Comparison of ENCODE assay signal across 10 cellular contexts in genomic region chr9:131776473-131776872, GRCh38. TPM values are rescaled to one million over a fixed set of nuclear protein-coding genes. Genes with fewer than 3 reads are reported as not detected.
A peak's percentile ranks its signal among the peaks of the same experiment; 100 is the strongest.
DNase-seq lines count a peak whose midpoint lies in the region; ATAC-seq, FAIRE-seq and TF ChIP-seq lines count a peak whose summit lies in the region.
"Had no signal": no experiment of that assay in that cellular context is flagged by ENCODE, and none has a peak within 500 bp of the region (broad histone marks: within the 10 kb centered on the region; RNA-seq: fewer than 3 reads in every experiment).

No MANE protein-coding gene starts in this region.

- intact Hi-C loops in kidney (cut with DNase I), result no loop called here

- POLR2A ChIA-PET in activated CD4-positive, alpha-beta memory T cell treated with anti-CD3 and anti-CD28 coated beads, Interleukin-2, amount 10 ng/mL, durations not matched to agents 7 days and 5 days (lab: Charles Lee), result no interaction called here

- H3K27ac ChIP-seq in kidney (ENCODE audit: low read depth in 2 of 2, low read length in 2 of 2), result no peak overlapping the region
- H3K27ac ChIP-seq: adrenal gland had no signal

- no peak overlapping the region for H3K4me3 Mint-ChIP-seq in activated CD4-positive, alpha-beta memory T cell treated with anti-CD3 and anti-CD28 coated beads, Interleukin-2, amount 10 ng/mL, durations not matched to agents 7 days and 5 days
- H3K4me3 Mint-ChIP-seq: memory B cell had no signal

- no peaks in the 10 kb centered on the region for H3K9me3 Mint-ChIP-seq in activated CD4-positive, alpha-beta memory T cell treated with anti-CD3 and anti-CD28 coated beads, Interleukin-2, amount 10 ng/mL, durations not matched to agents 7 days and 5 days
- H3K9me3 Mint-ChIP-seq: memory B cell had no signal

- no peaks in the 10 kb centered on the region for H3K9me3 ChIP-seq in kidney (ENCODE audit: control insufficient read depth in 1 of 2, low read length in 2 of 2)
- H3K9me3 ChIP-seq: adrenal gland had no signal

- no peak overlapping the region for H3K27ac Mint-ChIP-seq in activated CD4-positive, alpha-beta memory T cell treated with anti-CD3 and anti-CD28 coated beads, Interleukin-2, amount 10 ng/mL, durations not matched to agents 7 days and 5 days
- H3K27ac Mint-ChIP-seq: memory B cell had no signal

- H3K36me3 ChIP-seq in kidney (ENCODE audit: control insufficient read depth in 1 of 2, insufficient read depth in 2 of 2, low read length in 2 of 2), result no peaks in the 10 kb centered on the region
- H3K36me3 ChIP-seq: adrenal gland had no signal

- CTCF ChIA-PET in activated CD4-positive, alpha-beta memory T cell treated with anti-CD3 and anti-CD28 coated beads, Interleukin-2, amount 10 ng/mL, durations not matched to agents 7 days and 5 days (lab: Charles Lee), result interaction anchor here (1.4 kb wide), 1 partner anchor 11 kb away, joined by 3 read pairs; no protein-coding TSS in a partner anchor

- H3K4me1 ChIP-seq in kidney (ENCODE audit: control insufficient read depth in 1 of 2, insufficient read depth in 1 of 2, low read depth in 1 of 2, low read length in 2 of 2), result no peaks in the 10 kb centered on the region
- H3K4me1 ChIP-seq: adrenal gland had no signal

- no peak overlapping the region for H3K4me3 ChIP-seq in kidney (ENCODE audit: low read length in 2 of 2)
- H3K4me3 ChIP-seq: adrenal gland had no signal

- FAIRE-seq in kidney (lab: Jason Lieb, UNC), result no peak

- TF ChIP-seq CTCF in kidney (IDR thresholded peaks at IDR 0.05; ENCODE audit: borderline replicate concordance, extremely low read depth, insufficient read depth), result no peak

- H3K4me1 Mint-ChIP-seq in activated CD4-positive, alpha-beta memory T cell treated with anti-CD3 and anti-CD28 coated beads, Interleukin-2, amount 10 ng/mL, durations not matched to agents 7 days and 5 days, result peaks cover 8% of the 10 kb centered on the region

- peaks cover 13% of the 10 kb centered on the region for H3K27me3 Mint-ChIP-seq in activated CD4-positive, alpha-beta memory T cell treated with anti-CD3 and anti-CD28 coated beads, Interleukin-2, amount 10 ng/mL, durations not matched to agents 7 days and 5 days

- no peak overlapping the region for H3K9ac ChIP-seq in kidney (ENCODE audit: low read length in 2 of 2)

- DNase-seq in CD1c-positive myeloid dendritic cell (ENCODE audit: extremely low spot score), result peak; percentile 8
- DNase-seq in HuH-7 (ENCODE audit: low spot score), result peak; percentile 66
- peak; percentile 48 for DNase-seq in activated CD4-positive, alpha-beta memory T cell treated with anti-CD3 and anti-CD28 coated beads, Interleukin-2, amount 10 ng/mL, durations not matched to agents 7 days and 5 days
- DNase-seq in kidney, result peak; percentile 69
- no peak for DNase-seq in stimulated activated naive CD4-positive, alpha-beta T cell (lab: John Stamatoyannopoulos, UW)

- no peaks in the 10 kb centered on the region for H3K36me3 Mint-ChIP-seq in activated CD4-positive, alpha-beta memory T cell treated with anti-CD3 and anti-CD28 coated beads, Interleukin-2, amount 10 ng/mL, durations not matched to agents 7 days and 5 days (ENCODE audit: low read depth)
- H3K36me3 Mint-ChIP-seq: memory B cell had no signal

- ATAC-seq in HG03565 (IDR thresholded peaks at IDR 0.05; ENCODE audit: unreplicated experiment) (no peak), HG02571 (IDR thresholded peaks at IDR 0.05; ENCODE audit: unreplicated experiment) (no peak), GM19324 (IDR thresholded peaks at IDR 0.05; ENCODE audit: low FRiP score, unreplicated experiment) (no peak)

RNA-seq across cellular contexts. Expression of gene RAPGEF1, which starts 36.6 kb away (rescaled TPM):
- total RNA-seq in activated CD4-positive, alpha-beta memory T cell treated with anti-CD3 and anti-CD28 coated beads, Interleukin-2, amount 10 ng/mL, durations not matched to agents 7 days and 5 days, result 100 to 1,000 TPM; 149 to 158 TPM
- 79.7 TPM for total RNA-seq in kidney
- polyA plus RNA-seq in kidney (ENCODE audit: insufficient read depth, low read depth, low replicate concordance), result 15.5 TPM

Comparison
In these comparisons a context has a peak if more than half of its experiments do, and no peak if none do; other contexts are left out.
1. DNase-seq: peak in CD1c-positive myeloid dendritic cell (single experiment), HuH-7 (single experiment), activated CD4-positive, alpha-beta memory T cell treated with anti-CD3 and anti-CD28 coated beads, Interleukin-2, amount 10 ng/mL, durations not matched to agents 7 days and 5 days (single experiment) and kidney (single experiment); none in stimulated activated naive CD4-positive, alpha-beta T cell (0 of 6).